Comparison of ENCODE assay signal across 9 cellular contexts in genomic region chr19:51552996-51553725, GRCh38. TPM values are rescaled to one million over a fixed set of nuclear protein-coding genes. Genes with fewer than 3 reads are reported as not detected.
A peak's percentile ranks its signal among the peaks of the same experiment; 100 is the strongest.
DNase-seq lines count a peak whose midpoint lies in the region; ATAC-seq, FAIRE-seq and TF ChIP-seq lines count a peak whose summit lies in the region.
"Had no signal": no experiment of that assay in that cellular context is flagged by ENCODE, and none has a peak within 500 bp of the region (broad histone marks: within the 10 kb centered on the region; RNA-seq: fewer than 3 reads in every experiment).

No MANE protein-coding gene starts in this region.

- no peak overlapping the region for H3K27ac ChIP-seq in CD8-positive, alpha-beta T cell (ENCODE audit: low read depth, low read length)
- H3K27ac ChIP-seq in pancreas, result no peak overlapping the region

- no peaks in the 10 kb centered on the region for H3K27me3 ChIP-seq in CD8-positive, alpha-beta T cell (ENCODE audit: insufficient read depth, low read length)
- peaks cover 0 to 7% (median 3%) of the 10 kb centered on the region in 4 donors for H3K27me3 ChIP-seq in pancreas

- 6 to 8% methylated on average over 20 of the region's 20 CpGs for WGBS in pancreas, 2 donors

- no peak for TF ChIP-seq CTCF in CD8-positive, alpha-beta T cell (IDR thresholded peaks at IDR 0.05)
- no peak for TF ChIP-seq CTCF in foreskin fibroblast (IDR thresholded peaks at IDR 0.05; ENCODE audit: low read depth, low read length)
- TF ChIP-seq CTCF in pancreas (IDR thresholded peaks at IDR 0.05), result no peak

- no peak for FAIRE-seq in pancreas (lab: Jason Lieb, UNC)
- FAIRE-seq: GM18507 had no signal

- CTCF ChIA-PET in CD8-positive, alpha-beta T cell (lab: Charles Lee), result no interaction called here

- no peak overlapping the region for H3K27ac Mint-ChIP-seq in CD8-positive, alpha-beta T cell

- no peak overlapping the region for H3K4me3 Mint-ChIP-seq in CD8-positive, alpha-beta T cell

- no peak for ATAC-seq in CD8-positive, alpha-beta T cell
- ATAC-seq in pancreas (peak in 3 of 4 donors; percentile 50 to 93 (median 74)), GM21737 (IDR thresholded peaks at IDR 0.05; ENCODE audit: unreplicated experiment) (no peak), GM19455 (IDR thresholded peaks at IDR 0.05; ENCODE audit: unreplicated experiment) (no peak), HG03045 (IDR thresholded peaks at IDR 0.05; ENCODE audit: unreplicated experiment) (no peak)

- H3K9me3 Mint-ChIP-seq in CD8-positive, alpha-beta T cell, result no peaks in the 10 kb centered on the region

- no peak overlapping the region for H3K4me3 ChIP-seq in CD8-positive, alpha-beta T cell (ENCODE audit: low read depth, low read length)
- H3K4me3 ChIP-seq in foreskin fibroblast (ENCODE audit: low read depth in 1 of 2, low read length in 2 of 2), result no peak overlapping the region
- H3K4me3 ChIP-seq in pancreas, result no peak overlapping the region

- H3K9me3 ChIP-seq in CD8-positive, alpha-beta T cell (ENCODE audit: low read length), result no peaks in the 10 kb centered on the region
- H3K9me3 ChIP-seq in pancreas, result no peaks in the 10 kb centered on the region

- intact Hi-C loops in CD8-positive, alpha-beta T cell (cut with DNase I, micrococcal nuclease), result no loop called here
- intact Hi-C loops in pancreas (cut with DNase I), result no loop called here

- H3K36me3 ChIP-seq in CD8-positive, alpha-beta T cell (ENCODE audit: insufficient read depth, low read length), result no peaks in the 10 kb centered on the region
- H3K36me3 ChIP-seq in pancreas, result no peaks in the 10 kb centered on the region

- H3K27me3 Mint-ChIP-seq in CD8-positive, alpha-beta T cell (ENCODE audit: low read depth), result peaks cover 61% of the 10 kb centered on the region

- no peaks in the 10 kb centered on the region for H3K36me3 Mint-ChIP-seq in CD8-positive, alpha-beta T cell

- peak in 4 of 7 experiments; percentile 14 to 40 (median 26) for DNase-seq in CD8-positive, alpha-beta T cell
- DNase-seq in KBM-7 (peak; percentile 75), foreskin fibroblast (peak; percentile 29 to 69), pancreas (peak; percentile 34 to 81 (median 60))
- peak; percentile 72 to 74 for DNase-seq in activated CD4-positive, alpha-beta T cell treated with anti-CD3 and anti-CD28 coated beads, Interleukin-2, amount 50 U/mL, for 48 hours

- peaks cover 9% of the 10 kb centered on the region for H3K4me1 ChIP-seq in CD8-positive, alpha-beta T cell (ENCODE audit: insufficient read depth, low read length)
- no peaks in the 10 kb centered on the region for H3K4me1 ChIP-seq in pancreas

- in situ Hi-C loops in KBM-7 (cut with MboI; ENCODE audit: low pct_unique_long_range_greater_than_20kb, low sequenced_read_pairs), result no loop called here

- POLR2A ChIA-PET in CD8-positive, alpha-beta T cell (lab: Charles Lee), result no interaction called here

- H3K4me1 Mint-ChIP-seq in CD8-positive, alpha-beta T cell (ENCODE audit: low read depth), result peaks cover 14% of the 10 kb centered on the region

RNA-seq across cellular contexts. Expression of gene ZNF175, which starts 17.9 kb away (rescaled TPM):
- total RNA-seq in CD8-positive, alpha-beta T cell, result 1 to 10 TPM in 1 of 2 experiments, under 1 TPM in 1; 0.84 to 1.4 TPM
- 1 to 10 TPM; 3.0 to 8.0 (median 4.6) TPM for total RNA-seq in pancreas
- 1 to 10 TPM; 2.0 to 2.6 TPM for polyA plus RNA-seq in pancreas

RNA-seq across cellular contexts. Expression of gene SIGLEC6, which starts 21.7 kb away (rescaled TPM):
- not detected for total RNA-seq in CD8-positive, alpha-beta T cell
- total RNA-seq in pancreas, result under 1 TPM in 3 of 6 donors, not detected in 3; 0.16 to 0.67 (median 0.31) TPM
- under 1 TPM in 1 of 2 donors, not detected in 1; 0.21 TPM for polyA plus RNA-seq in pancreas

RNA-seq across cellular contexts. Expression of gene SIGLEC12, which starts 51.6 kb away (rescaled TPM):
- not detected for total RNA-seq in CD8-positive, alpha-beta T cell
- total RNA-seq in pancreas, result under 1 TPM in 3 of 6 donors, not detected in 3; 0.12 to 0.19 (median 0.14) TPM
- not detected for polyA plus RNA-seq in pancreas

Comparison
In these comparisons a context has a peak if more than half of its experiments do, and no peak if none do; other contexts are left out.
1. ATAC-seq: peak in pancreas (3 of 4); none in CD8-positive, alpha-beta T cell (single experiment), GM21737 (single experiment), GM19455 (single experiment) and HG03045 (single experiment).
2. Peak in every context shown above with its lines, with median percentiles within 50 percentile points of each other: DNase-seq.